Comparison of ENCODE assay signal across 24 cellular contexts in the genomic region with DNA sequence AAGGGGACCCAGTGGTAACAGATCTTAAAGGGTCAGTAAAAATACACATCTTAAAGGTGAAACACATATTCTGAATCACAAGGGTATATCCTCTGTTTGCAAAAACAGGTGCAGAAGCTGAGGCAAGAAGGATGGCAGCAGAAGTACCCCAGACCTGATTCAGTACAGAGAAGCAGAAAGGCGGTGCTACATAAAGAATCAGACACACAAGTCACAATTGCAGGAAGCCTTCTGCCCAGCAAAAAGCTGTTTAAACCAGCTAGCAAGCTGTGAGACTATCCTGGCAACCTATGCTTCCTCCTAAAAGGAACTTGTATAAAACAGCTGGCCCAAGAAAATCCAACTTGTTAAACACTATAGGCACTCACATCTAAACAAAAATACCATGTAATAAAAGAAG. TPM values are rescaled to one million over a fixed set of nuclear protein-coding genes. Genes with fewer than 3 reads are reported as not detected.
DNase-seq lines count a peak whose midpoint lies in the region; ATAC-seq and TF ChIP-seq lines count a peak whose summit lies in the region.
"Had no signal": no experiment of that assay in that cellular context is flagged by ENCODE, and none has a peak within 500 bp of the region (broad histone marks: within the 10 kb centered on the region; RNA-seq: fewer than 3 reads in every experiment).

No MANE protein-coding gene starts in this region.

- H3K27me3 Mint-ChIP-seq in osteocyte (ENCODE audit: unreplicated experiment): no peaks in the 10 kb centered on the region
- H3K27me3 Mint-ChIP-seq: CD4-positive, alpha-beta memory T cell; IgD-negative memory B cell had no signal

- no peak overlapping the region for H3K4me3 Mint-ChIP-seq in osteocyte (ENCODE audit: unreplicated experiment)
- H3K4me3 Mint-ChIP-seq: CD4-positive, alpha-beta memory T cell; IgD-negative memory B cell had no signal

- no peak overlapping the region for H3K4me2 ChIP-seq in mesendoderm (ENCODE audit: low read length)
- H3K4me2 ChIP-seq: BLaER1 treated with 17β-estradiol and CSF1 and Interleukin-3, amounts not matched to agents 10 nM and 100 nM had no signal

- DNase-seq in Ammon's horn (ENCODE audit: low spot score): peak; percentile 3
- DNase-seq in dermis blood vessel endothelial cell: peak; percentile 45
- DNase-seq in medulla oblongata (ENCODE audit: extremely low spot score): peak; percentile 16
- no peak for DNase-seq in mesendoderm
- no peak for DNase-seq in NCI-H187 (lab: John Stamatoyannopoulos, UW)
- DNase-seq in psoas muscle: no peak
- DNase-seq in osteocyte (ENCODE audit: extremely low spot score, unreplicated experiment): no peak
- DNase-seq: ACHN; Caco-2; CD4-positive, alpha-beta memory T cell; DMS 273 treated with DMSO at 0.1 percent for 48 hours; MG63; NCI-H1048; NCI-H1436; NCI-H2029; NCI-H2227 treated with DMSO at 0.1 percent for 48 hours; NCI-H510A; NCI-H82 had no signal

- H3K27me3 ChIP-seq in mesendoderm (ENCODE audit: insufficient read depth, low read length, poor library complexity) (no peaks in the 10 kb centered on the region), psoas muscle (ENCODE audit: insufficient read depth in 3 of 3, low read length in 2 of 3) (no peaks in the 10 kb centered on the region)
- H3K27me3 ChIP-seq: BLaER1 treated with 17β-estradiol and CSF1 and Interleukin-3, amounts not matched to agents 10 nM and 100 nM; MG63; SJSA1 had no signal

- H3K9me3 ChIP-seq in KOPT-K1 (ENCODE audit: insufficient read depth, low read length, poor library complexity, severe bottlenecking): no peaks in the 10 kb centered on the region
- no peaks in the 10 kb centered on the region for H3K9me3 ChIP-seq in psoas muscle
- H3K9me3 ChIP-seq: BLaER1 treated with 17β-estradiol and CSF1 and Interleukin-3, amounts not matched to agents 10 nM and 100 nM; Caco-2; MG63; SJSA1 had no signal

- no peak overlapping the region for H3K4me3 ChIP-seq in mesendoderm (ENCODE audit: low read length)
- no peak overlapping the region for H3K4me3 ChIP-seq in psoas muscle
- H3K4me3 ChIP-seq: BLaER1 treated with 17β-estradiol and CSF1 and Interleukin-3, amounts not matched to agents 10 nM and 100 nM; MG63; SJSA1 had no signal

- no peak overlapping the region for H3K4ac ChIP-seq in mesendoderm (ENCODE audit: low read depth, low read length)

- no peak overlapping the region for H4K8ac ChIP-seq in mesendoderm (ENCODE audit: low read depth, low read length)

- TF ChIP-seq CTCF in psoas muscle (IDR thresholded peaks at IDR 0.05) (no peak), osteocyte (IDR thresholded peaks at IDR 0.05) (no peak)

- no peak overlapping the region for H4K5ac ChIP-seq in mesendoderm (ENCODE audit: low read length)

- WGBS in mesendoderm (ENCODE audit: extremely low coverage, insufficient coverage, low lambda C conversion rate): no CpG with 5 or more reads among the region's 1 CpG
- WGBS in psoas muscle, 3 donors: 78 to 88% (median 82%) methylated on average over 1 of the region's 1 CpG

- no peak overlapping the region for H2BK120ac ChIP-seq in mesendoderm (ENCODE audit: low read depth, low read length)

- no peak overlapping the region for H3K27ac Mint-ChIP-seq in osteocyte (ENCODE audit: unreplicated experiment)
- H3K27ac Mint-ChIP-seq: CD4-positive, alpha-beta memory T cell; IgD-negative memory B cell had no signal

- no peak overlapping the region for H3K18ac ChIP-seq in mesendoderm (ENCODE audit: low read length)

- H2AK5ac ChIP-seq in mesendoderm (ENCODE audit: low read length): no peak overlapping the region

- no peak overlapping the region for H3K56ac ChIP-seq in mesendoderm (ENCODE audit: low read length)

- no peaks in the 10 kb centered on the region for H3K9me3 Mint-ChIP-seq in osteocyte (ENCODE audit: unreplicated experiment)
- H3K9me3 Mint-ChIP-seq: CD4-positive, alpha-beta memory T cell; IgD-negative memory B cell had no signal

- H2BK15ac ChIP-seq in mesendoderm (replicated peaks; ENCODE audit: low read depth): no peak overlapping the region

- H3K27ac ChIP-seq in KOPT-K1 (ENCODE audit: low read depth, low read length, poor library complexity, severe bottlenecking) (peak overlapping the region; percentile 90), mesendoderm (ENCODE audit: low read depth, low read length) (no peak overlapping the region), psoas muscle (no peak overlapping the region)
- H3K27ac ChIP-seq: 22Rv1; BLaER1 treated with 17β-estradiol and CSF1 and Interleukin-3, amounts not matched to agents 10 nM and 100 nM; SJSA1 had no signal

- H3K79me2 ChIP-seq in mesendoderm (ENCODE audit: control insufficient read depth, insufficient read depth, low read length): no peaks in the 10 kb centered on the region

- no peaks in the 10 kb centered on the region for H3K4me1 Mint-ChIP-seq in osteocyte (ENCODE audit: unreplicated experiment)

- intact Hi-C loops in psoas muscle (cut with DNase I): no loop called here

- no peak overlapping the region for H2BK5ac ChIP-seq in mesendoderm (ENCODE audit: low read length)

- H3K36me3 ChIP-seq in KOPT-K1 (ENCODE audit: insufficient read depth, low read length): no peaks in the 10 kb centered on the region; the same call in 1 of the 2 replicates
- H3K36me3 ChIP-seq in mesendoderm (ENCODE audit: control insufficient read depth, insufficient read depth, low read length): no peaks in the 10 kb centered on the region
- peaks cover 0 to 29% of the 10 kb centered on the region in 2 donors for H3K36me3 ChIP-seq in psoas muscle (ENCODE audit: insufficient read depth in 1 of 2, low read depth in 1 of 2)
- H3K36me3 ChIP-seq: SJSA1 had no signal

- H3K79me1 ChIP-seq in mesendoderm (ENCODE audit: low read length): no peaks in the 10 kb centered on the region

- H3K36me3 Mint-ChIP-seq in osteocyte (ENCODE audit: unreplicated experiment): peaks cover 4% of the 10 kb centered on the region

- no peak overlapping the region for H3K9ac ChIP-seq in mesendoderm (ENCODE audit: low read length)
- H3K9ac ChIP-seq: BLaER1 treated with 17β-estradiol and CSF1 and Interleukin-3, amounts not matched to agents 10 nM and 100 nM had no signal

- no peak for ATAC-seq in psoas muscle
- ATAC-seq: Right ventricle myocardium inferior had no signal

- H3K4me1 ChIP-seq in mesendoderm (ENCODE audit: control insufficient read depth, low read depth, low read length) (no peaks in the 10 kb centered on the region), psoas muscle (peaks cover 12% of the 10 kb centered on the region)
- H3K4me1 ChIP-seq: BLaER1 treated with 17β-estradiol and CSF1 and Interleukin-3, amounts not matched to agents 10 nM and 100 nM; Caco-2; SJSA1 had no signal

- H3K23ac ChIP-seq in mesendoderm (ENCODE audit: low read length): no peak overlapping the region

RNA-seq across cellular contexts. Expression of a gene that starts 49.4 kb away (rescaled TPM):
- total RNA-seq in dermis blood vessel endothelial cell: 25.7 and 37.9 TPM in 2 replicates
- 15.2 TPM for polyA plus RNA-seq in mesendoderm (2013, experiment 1 of 2)
- polyA plus RNA-seq in mesendoderm (2013, experiment 2 of 2): 14.3 TPM
- total RNA-seq in psoas muscle: 10 to 100 TPM; 20.8 to 25.3 (median 23.6) TPM
- polyA plus RNA-seq in psoas muscle: 10 to 100 TPM in 2 of 3 donors, 1 to 10 TPM in 1; 5.3 to 12.0 (median 10.4) TPM
- total RNA-seq in osteocyte: 16.1 and 16.5 TPM in 2 replicates

Comparison
In these comparisons a context has a peak if more than half of its experiments do, and no peak if none do; other contexts are left out.
1. DNase-seq: peak in Ammon's horn (single experiment), dermis blood vessel endothelial cell (single experiment) and medulla oblongata (single experiment); none in mesendoderm (single experiment), NCI-H187 (0 of 2), psoas muscle (0 of 2) and osteocyte (single experiment).